23 cellular contexts compared by ENCODE assay signal in genomic region chrX:77723684-77724083, GRCh38.
DNase-seq lines count a peak whose midpoint lies in the region; ATAC-seq, FAIRE-seq and TF ChIP-seq lines count a peak whose summit lies in the region.
"Had no signal": no experiment of that assay in that cellular context is flagged by ENCODE, and none has a peak within 500 bp of the region (broad histone marks: within the 10 kb centered on the region; RNA-seq: fewer than 3 reads in every experiment).

No MANE protein-coding gene starts in this region.

- H3K79me1 ChIP-seq in trophoblast cell (ENCODE audit: low read length): no peaks in the 10 kb centered on the region

- no peaks in the 10 kb centered on the region for H3K9me1 ChIP-seq in K562 (ENCODE audit: control insufficient read depth, insufficient read depth, low read length)

- no peak overlapping the region for H2AK5ac ChIP-seq in trophoblast cell (ENCODE audit: low read length)

- H2BK12ac ChIP-seq in trophoblast cell (ENCODE audit: low read length): no peak overlapping the region

- H4K91ac ChIP-seq in trophoblast cell (ENCODE audit: low read depth, low read length): no peak overlapping the region

- H3K4me2 ChIP-seq in A549: no peak overlapping the region
- H3K4me2 ChIP-seq in K562 (ENCODE audit: insufficient read depth, low read length): no peak overlapping the region
- H3K4me2 ChIP-seq in trophoblast cell (ENCODE audit: low read length): no peak overlapping the region
- H3K4me2 ChIP-seq: BLaER1 had no signal

- no peak overlapping the region for H3K9ac ChIP-seq in K562 (ENCODE audit: insufficient read depth in 1 of 2, low read depth in 2 of 2, low read length in 2 of 2)
- H3K9ac ChIP-seq in trophoblast cell (ENCODE audit: low read length): no peak overlapping the region
- H3K9ac ChIP-seq: BLaER1, GM23248 had no signal

- no peaks in the 10 kb centered on the region for H3K27me3 Mint-ChIP-seq in CD8-positive, alpha-beta T cell (ENCODE audit: low read depth)
- H3K27me3 Mint-ChIP-seq: B cell; CD4-positive, CD25-positive, alpha-beta regulatory T cell had no signal

- POLR2A ChIA-PET in A549 (lab: Yijun Ruan, JAX): no interaction called here
- POLR2A ChIA-PET in CD8-positive, alpha-beta T cell (lab: Charles Lee): no interaction called here
- POLR2A ChIA-PET in K562 (lab: Yijun Ruan, JAX): no interaction called here

- H3K9me3 ChIP-seq in A549 (peaks cover 3% of the 10 kb centered on the region; the same call in 1 of the 3 replicates), K562 (replicated peaks; ENCODE audit: control insufficient read depth, insufficient read depth, low read depth, low read length) (no peaks in the 10 kb centered on the region), trophoblast cell (ENCODE audit: insufficient read depth, low read depth, low read length) (no peaks in the 10 kb centered on the region), tibial artery (peaks cover 0 to 4% (median 0%) of the 10 kb centered on the region in 3 donors)
- H3K9me3 ChIP-seq in CD8-positive, alpha-beta T cell (ENCODE audit: low read length): no peaks in the 10 kb centered on the region

- TF ChIP-seq POLR2A in A549 (IDR thresholded peaks at IDR 0.05; ENCODE audit: low read length) (no peak), K562 (conservative IDR thresholded peaks at IDR 0.05) (no peak)

- no peak overlapping the region for H4K12ac ChIP-seq in trophoblast cell (ENCODE audit: low read depth, low read length)

- no peaks in the 10 kb centered on the region for H3K36me3 ChIP-seq in CD8-positive, alpha-beta T cell (ENCODE audit: insufficient read depth, low read length)
- H3K36me3 ChIP-seq in K562 (ENCODE audit: control insufficient read depth, insufficient read depth, low read length): no peaks in the 10 kb centered on the region
- no peaks in the 10 kb centered on the region for H3K36me3 ChIP-seq in trophoblast cell (ENCODE audit: control insufficient read depth in 1 of 2, insufficient read depth in 2 of 2, low read length in 2 of 2)
- H3K36me3 ChIP-seq in tibial artery: no peaks in the 10 kb centered on the region
- H3K36me3 ChIP-seq: BLaER1 had no signal

- BruUV-seq in K562 (replicated peaks; lab: Mats Ljungman, UMichigan): no TSS peak

- peak overlapping the region; percentile 10 for H3K27ac Mint-ChIP-seq in CD8-positive, alpha-beta T cell
- H3K27ac Mint-ChIP-seq: B cell; CD4-positive, CD25-positive, alpha-beta regulatory T cell; H9 had no signal

- CTCF ChIA-PET in A549 (lab: Yijun Ruan, JAX): no interaction called here
- CTCF ChIA-PET in CD8-positive, alpha-beta T cell (lab: Charles Lee): interaction anchor here (0.8 kb wide), 1 partner anchor 175 kb away, joined by 3 read pairs; the partner anchor contains the start of gene COX7B
- CTCF ChIA-PET in K562 (lab: Yijun Ruan, JAX; ENCODE audit: low intra/inter-chr PET ratio): no interaction called here

- DNase-seq in A549 (ENCODE audit: low read depth in 1 of 2, low spot score in 1 of 2) (no peak), K562 (ENCODE audit: extremely low read depth in 1 of 4, low spot score in 3 of 4) (no peak), trophoblast cell (no peak), tibial artery (no peak), activated gamma-delta T cell treated with Interleukin-2 at 50 U/mL for 16 hours (no peak)
- DNase-seq in CD8-positive, alpha-beta T cell: no peak
- DNase-seq: CD4-positive, CD25-positive, alpha-beta regulatory T cell; CD8-positive, alpha-beta memory T cell; DMS 273 treated with DMSO at 0.1 percent for 48 hours; DMS79; EL; GDM1; GM23248; H9 had no signal

- H3K4ac ChIP-seq in trophoblast cell (ENCODE audit: low read depth, low read length): peak overlapping the region; percentile 40

- intact Hi-C loops in CD8-positive, alpha-beta T cell (cut with DNase I, micrococcal nuclease): no loop called here
- intact Hi-C loops in K562 (cut with micrococcal nuclease): no loop called here
- intact Hi-C loops in tibial artery (cut with DNase I; ENCODE audit: low total_unique reads): no loop called here

- no peak overlapping the region for H4K8ac ChIP-seq in trophoblast cell (ENCODE audit: low read depth, low read length)

- H3K4me1 ChIP-seq in A549 (no peaks in the 10 kb centered on the region), K562 (replicated peaks in 1 of 2; ENCODE audit: control insufficient read depth in 2 of 2, insufficient read depth in 2 of 2, low read length in 2 of 2) (no peaks in the 10 kb centered on the region), trophoblast cell (ENCODE audit: control insufficient read depth in 1 of 2, insufficient read depth in 2 of 2, low read length in 2 of 2) (no peaks in the 10 kb centered on the region), tibial artery (no peaks in the 10 kb centered on the region)
- H3K4me1 ChIP-seq in CD8-positive, alpha-beta T cell (ENCODE audit: insufficient read depth, low read length): no peaks in the 10 kb centered on the region
- H3K4me1 ChIP-seq: BLaER1 had no signal

- H4K20me1 ChIP-seq in K562 (replicated peaks; ENCODE audit: control insufficient read depth, insufficient read depth, low read length): no peaks in the 10 kb centered on the region

- no peak for FAIRE-seq in A549 (lab: Jason Lieb, UNC)
- no peak for FAIRE-seq in K562 (lab: Jason Lieb, UNC)
- FAIRE-seq: D721Med, GM12878, GM19239 had no signal

- peaks cover 21% of the 10 kb centered on the region for H3K79me2 ChIP-seq in K562 (ENCODE audit: control insufficient read depth, insufficient read depth, low read length)
- H3K79me2 ChIP-seq in trophoblast cell (ENCODE audit: control insufficient read depth, insufficient read depth, low read length, poor library complexity): no peaks in the 10 kb centered on the region

- H3K27ac ChIP-seq in A549 (no peak overlapping the region), K562 (ENCODE audit: extremely low read depth, low read depth, low read length) (no peak overlapping the region), trophoblast cell (ENCODE audit: low read depth, low read length) (no peak overlapping the region), tibial artery (no peak overlapping the region)
- H3K27ac ChIP-seq in CD8-positive, alpha-beta T cell (ENCODE audit: low read depth, low read length): no peak overlapping the region
- H3K27ac ChIP-seq: BLaER1, C4-2B, GM23248 had no signal

- H3K14ac ChIP-seq in trophoblast cell (ENCODE audit: low read length): no peak overlapping the region

- no peak for TF ChIP-seq RAD21 in A549 (conservative IDR thresholded peaks at IDR 0.05 in 1 of 2, IDR thresholded peaks at IDR 0.05 in 1 of 2)
- TF ChIP-seq RAD21 in K562 (CRISPR knock-in tag; conservative IDR thresholded peaks at IDR 0.05 in 1 of 2, IDR thresholded peaks at IDR 0.05 in 1 of 2): no peak

- TF ChIP-seq EP300 in A549 (IDR thresholded peaks at IDR 0.05) (no peak), K562 (IDR thresholded peaks at IDR 0.05; ENCODE audit: low read length) (no peak)

- H2BK5ac ChIP-seq in trophoblast cell (ENCODE audit: low read depth, low read length, poor library complexity): no peak overlapping the region

- ATAC-seq in A549: no peak
- no peak for ATAC-seq in CD8-positive, alpha-beta T cell
- no peak for ATAC-seq in K562
- ATAC-seq in HG03521 (IDR thresholded peaks at IDR 0.05; ENCODE audit: unreplicated experiment): no peak
- no peak for ATAC-seq in HG03565 (IDR thresholded peaks at IDR 0.05; ENCODE audit: unreplicated experiment)
- ATAC-seq: GM12878, HCT116 had no signal

- no peak overlapping the region for H3K23ac ChIP-seq in trophoblast cell (ENCODE audit: low read length)

- TF ChIP-seq CTCF in A549 (IDR thresholded peaks at IDR 0.05): no peak
- no peak for TF ChIP-seq CTCF in CD8-positive, alpha-beta T cell (IDR thresholded peaks at IDR 0.05)
- TF ChIP-seq CTCF in K562 (IDR thresholded peaks at IDR 0.05 in 2 of 3, conservative IDR thresholded peaks at IDR 0.05 in 1 of 3; ENCODE audit: insufficient read depth in 2 of 3, low read depth in 1 of 3, low read length in 3 of 3): no peak
- no peak for TF ChIP-seq CTCF in tibial artery (IDR thresholded peaks at IDR 0.05)

- H2AFZ ChIP-seq in K562 (ENCODE audit: low read depth, low read length) (no peak overlapping the region), trophoblast cell (ENCODE audit: insufficient read depth, low read length, poor library complexity) (no peak overlapping the region)
- H2AFZ ChIP-seq: GM23248 had no signal

- peaks cover 47% of the 10 kb centered on the region for H3K4me1 Mint-ChIP-seq in CD8-positive, alpha-beta T cell (ENCODE audit: low read depth)

- H3K36me3 Mint-ChIP-seq in CD8-positive, alpha-beta T cell: peaks cover 2% of the 10 kb centered on the region
- H3K36me3 Mint-ChIP-seq: CD4-positive, CD25-positive, alpha-beta regulatory T cell had no signal

- H3K4me3 ChIP-seq in A549 (no peak overlapping the region), K562 (no peak overlapping the region), trophoblast cell (ENCODE audit: low read depth, low read length) (no peak overlapping the region), tibial artery (no peak overlapping the region)
- no peak overlapping the region for H3K4me3 ChIP-seq in CD8-positive, alpha-beta T cell (ENCODE audit: low read depth, low read length)
- H3K4me3 ChIP-seq: BLaER1, GM12878, GM23248 had no signal

- H3K9me3 Mint-ChIP-seq in CD8-positive, alpha-beta T cell: no peaks in the 10 kb centered on the region

- WGBS in A549 (ENCODE audit: missing lambda C conversion rate): 95% methylated on average over 4 of the region's 4 CpGs
- 9% methylated on average over 4 of the region's 4 CpGs for WGBS in K562 (ENCODE audit: insufficient coverage, low coverage, missing lambda C conversion rate)
- no CpG with 5 or more reads among the region's 4 CpGs for WGBS in trophoblast cell (ENCODE audit: extremely low coverage, insufficient coverage, insufficient read length)

- H2BK120ac ChIP-seq in trophoblast cell (ENCODE audit: insufficient read depth, low read length, poor library complexity): no peak overlapping the region

- H3K27me3 ChIP-seq in CD8-positive, alpha-beta T cell (ENCODE audit: insufficient read depth, low read length): no peaks in the 10 kb centered on the region
- H3K27me3 ChIP-seq in K562 (ENCODE audit: control insufficient read depth in 2 of 2, insufficient read depth in 2 of 2, low read length in 2 of 2) (no peaks in the 10 kb centered on the region), trophoblast cell (ENCODE audit: insufficient read depth, low read length) (no peaks in the 10 kb centered on the region), tibial artery (no peaks in the 10 kb centered on the region)

- H3K18ac ChIP-seq in trophoblast cell (ENCODE audit: low read length): no peak overlapping the region

- in situ Hi-C loops in K562 (cut with MboI): no loop called here

- H3K4me3 Mint-ChIP-seq in CD8-positive, alpha-beta T cell: no peak overlapping the region
- H3K4me3 Mint-ChIP-seq: B cell; CD4-positive, CD25-positive, alpha-beta regulatory T cell; H9 had no signal

TF ChIP-seq in A549, 52 proteins besides CTCF, POLR2A, EP300 and RAD21 (continues in another document):
- no peak for TF ChIP-seq GATA3 (IDR thresholded peaks at IDR 0.05; ENCODE audit: borderline replicate concordance)
- TF ChIP-seq ZSCAN20 (CRISPR knock-in tag; IDR thresholded peaks at IDR 0.05): no peak
- TF ChIP-seq TP53 (CRISPR knock-in tag; IDR thresholded peaks at IDR 0.05): no peak

TF ChIP-seq in K562, 482 proteins besides CTCF, POLR2A, EP300 and RAD21 (continues in another document):
- TF ChIP-seq ZBTB17 (CRISPR knock-in tag; IDR thresholded peaks at IDR 0.05) (no peak), ZBTB8A (IDR thresholded peaks at IDR 0.05; ENCODE audit: partially characterized antibody) (no peak), ZC3H8 (IDR thresholded peaks at IDR 0.05) (no peak), FOS (IDR thresholded peaks at IDR 0.05; ENCODE audit: extremely low read depth, insufficient read length) (no peak)

Comparison
In these comparisons a context has a peak if more than half of its experiments do, and no peak if none do; other contexts are left out.
1. Of the 35 proteins assayed by ChIP-seq in both K562 and A549: peak only in K562: none; only in A549: none; in both: MAFK; in neither: 34.